In genomic region chr17:77466596-77467223, GRCh38 we compare ENCODE assay signal across 10 cellular contexts.
DNase-seq lines count a peak whose midpoint lies in the region; ATAC-seq, FAIRE-seq and TF ChIP-seq lines count a peak whose summit lies in the region.
"Had no signal": no experiment of that assay in that cellular context is flagged by ENCODE, and none has a peak within 500 bp of the region (broad histone marks: within the 10 kb centered on the region; RNA-seq: fewer than 3 reads in every experiment).

No MANE protein-coding gene starts in this region.

- no peaks in the 10 kb centered on the region for H3K27me3 Mint-ChIP-seq in activated CD8-positive, alpha-beta T cell treated with anti-CD3 and anti-CD28 coated beads, Interleukin-2, amount 10 ng/mL, durations not matched to agents 7 days and 5 days (ENCODE audit: low read depth)

- no peak for DNase-seq in HL-60 (ENCODE audit: low read depth in 1 of 2, low spot score in 1 of 2)
- DNase-seq in activated CD8-positive, alpha-beta T cell treated with anti-CD3 and anti-CD28 coated beads, Interleukin-2, amount 10 ng/mL, durations not matched to agents 7 days and 5 days: no peak
- DNase-seq in small intestine: no peak
- no peak for DNase-seq in COR-L47 (lab: John Stamatoyannopoulos, UW)
- DNase-seq in tibial artery: no peak
- no peak for DNase-seq in middle frontal gyrus (ENCODE audit: extremely low spot score, low spot score)
- DNase-seq in cortex of kidney (lab: John Stamatoyannopoulos, UW): no peak
- DNase-seq: mucosa of descending colon, NCI-H1092 had no signal

- peak overlapping the region; percentile 63 for H3K4me3 Mint-ChIP-seq in activated CD8-positive, alpha-beta T cell treated with anti-CD3 and anti-CD28 coated beads, Interleukin-2, amount 10 ng/mL, durations not matched to agents 7 days and 5 days

- peaks cover 91% of the 10 kb centered on the region for H3K4me1 Mint-ChIP-seq in activated CD8-positive, alpha-beta T cell treated with anti-CD3 and anti-CD28 coated beads, Interleukin-2, amount 10 ng/mL, durations not matched to agents 7 days and 5 days (ENCODE audit: low read depth)

- H3K36me3 Mint-ChIP-seq in activated CD8-positive, alpha-beta T cell treated with anti-CD3 and anti-CD28 coated beads, Interleukin-2, amount 10 ng/mL, durations not matched to agents 7 days and 5 days (ENCODE audit: low read depth): peaks cover 82% of the 10 kb centered on the region

- H3K9ac ChIP-seq in iPS-15b (ENCODE audit: low read depth, low read length): peak overlapping the region; percentile 39

- H3K27me3 ChIP-seq in HL-60 (ENCODE audit: insufficient read depth, poor library complexity, severe bottlenecking) (no peaks in the 10 kb centered on the region), iPS-15b (ENCODE audit: control insufficient read depth, insufficient read depth, low read length) (no peaks in the 10 kb centered on the region), small intestine (ENCODE audit: control insufficient read depth in 2 of 2, insufficient read depth in 2 of 2, low read length in 2 of 2) (no peaks in the 10 kb centered on the region), tibial artery (no peaks in the 10 kb centered on the region)

- POLR2A ChIA-PET in activated CD8-positive, alpha-beta T cell treated with anti-CD3 and anti-CD28 coated beads, Interleukin-2, amount 10 ng/mL, durations not matched to agents 7 days and 5 days (lab: Charles Lee): interaction anchor here (1.4 to 2.5 kb wide), 2 partner anchors 10 to 26 kb away, joined by 3 to 15 read pairs; no protein-coding TSS in a partner anchor

- H3K36me3 ChIP-seq in iPS-15b (ENCODE audit: control insufficient read depth, insufficient read depth, low read length): peaks cover 15% of the 10 kb centered on the region
- no peaks in the 10 kb centered on the region for H3K36me3 ChIP-seq in small intestine (ENCODE audit: control insufficient read depth in 2 of 2, insufficient read depth in 2 of 2, low read length in 2 of 2)
- H3K36me3 ChIP-seq in tibial artery: peaks cover 0 to 10% (median 0%) of the 10 kb centered on the region in 3 donors

- TF ChIP-seq CTCF in HL-60 (IDR thresholded peaks at IDR 0.05; ENCODE audit: insufficient read depth, low read length) (no peak), tibial artery (IDR thresholded peaks at IDR 0.05) (no peak)

- intact Hi-C loops in tibial artery (cut with DNase I; ENCODE audit: low total_unique reads): no loop called here

- CTCF ChIA-PET in activated CD8-positive, alpha-beta T cell treated with anti-CD3 and anti-CD28 coated beads, Interleukin-2, amount 10 ng/mL, durations not matched to agents 7 days and 5 days (lab: Charles Lee): interaction anchor here (0.9 to 1.9 kb wide), 5 partner anchors 12 to 552 kb away, joined by 3 to 10 read pairs (median 3); no protein-coding TSS in a partner anchor

- peak overlapping the region; percentile 91 for H3K27ac Mint-ChIP-seq in activated CD8-positive, alpha-beta T cell treated with anti-CD3 and anti-CD28 coated beads, Interleukin-2, amount 10 ng/mL, durations not matched to agents 7 days and 5 days

- WGBS in small intestine, 3 donors: 87 to 93% (median 92%) methylated on average over 24 of the region's 24 CpGs

- H3K9me3 Mint-ChIP-seq in activated CD8-positive, alpha-beta T cell treated with anti-CD3 and anti-CD28 coated beads, Interleukin-2, amount 10 ng/mL, durations not matched to agents 7 days and 5 days (ENCODE audit: insufficient read depth): no peaks in the 10 kb centered on the region

- FAIRE-seq in small intestine (lab: Jason Lieb, UNC): no peak

- peaks cover 23% of the 10 kb centered on the region for H3K4me1 ChIP-seq in iPS-15b (ENCODE audit: control insufficient read depth, insufficient read depth, low read length)
- H3K4me1 ChIP-seq in small intestine (ENCODE audit: control insufficient read depth in 2 of 2, insufficient read depth in 1 of 2, low read depth in 1 of 2, low read length in 1 of 2): peaks cover 1 to 9% of the 10 kb centered on the region in 2 donors
- peaks cover 0 to 42% (median 27%) of the 10 kb centered on the region in 4 donors for H3K4me1 ChIP-seq in tibial artery

- no peak overlapping the region for H3K4me3 ChIP-seq in HL-60 (replicated peaks; ENCODE audit: insufficient read depth, low read length)
- peak overlapping the region; percentile 6 for H3K4me3 ChIP-seq in iPS-15b (ENCODE audit: low read depth, low read length)
- no peak overlapping the region for H3K4me3 ChIP-seq in small intestine (ENCODE audit: low read depth in 1 of 2, low read length in 2 of 2)
- no peak overlapping the region for H3K4me3 ChIP-seq in tibial artery
- H3K4me3 ChIP-seq: mucosa of descending colon had no signal

- H3K27ac ChIP-seq in HL-60 (replicated peaks) (peak overlapping the region; percentile 93), small intestine (ENCODE audit: low read depth in 1 of 2, low read length in 1 of 2) (peak overlapping the region; percentile 4 to 77), tibial artery (no peak overlapping the region)

- H3K9me3 ChIP-seq in iPS-15b (ENCODE audit: control insufficient read depth, insufficient read depth, low read length) (no peaks in the 10 kb centered on the region), small intestine (ENCODE audit: control insufficient read depth, low read depth) (no peaks in the 10 kb centered on the region), tibial artery (no peaks in the 10 kb centered on the region)
- H3K9me3 ChIP-seq: mucosa of descending colon had no signal

- ATAC-seq in activated CD8-positive, alpha-beta T cell treated with anti-CD3 and anti-CD28 coated beads, Interleukin-2, amount 10 ng/mL, durations not matched to agents 7 days and 5 days: no peak

Comparison
In these comparisons a context has a peak if more than half of its experiments do, and no peak if none do; other contexts are left out.
1. H3K27ac ChIP-seq: peak in HL-60 (single experiment) and small intestine (2 of 2); none in tibial artery (0 of 2).